In the genomic region with DNA sequence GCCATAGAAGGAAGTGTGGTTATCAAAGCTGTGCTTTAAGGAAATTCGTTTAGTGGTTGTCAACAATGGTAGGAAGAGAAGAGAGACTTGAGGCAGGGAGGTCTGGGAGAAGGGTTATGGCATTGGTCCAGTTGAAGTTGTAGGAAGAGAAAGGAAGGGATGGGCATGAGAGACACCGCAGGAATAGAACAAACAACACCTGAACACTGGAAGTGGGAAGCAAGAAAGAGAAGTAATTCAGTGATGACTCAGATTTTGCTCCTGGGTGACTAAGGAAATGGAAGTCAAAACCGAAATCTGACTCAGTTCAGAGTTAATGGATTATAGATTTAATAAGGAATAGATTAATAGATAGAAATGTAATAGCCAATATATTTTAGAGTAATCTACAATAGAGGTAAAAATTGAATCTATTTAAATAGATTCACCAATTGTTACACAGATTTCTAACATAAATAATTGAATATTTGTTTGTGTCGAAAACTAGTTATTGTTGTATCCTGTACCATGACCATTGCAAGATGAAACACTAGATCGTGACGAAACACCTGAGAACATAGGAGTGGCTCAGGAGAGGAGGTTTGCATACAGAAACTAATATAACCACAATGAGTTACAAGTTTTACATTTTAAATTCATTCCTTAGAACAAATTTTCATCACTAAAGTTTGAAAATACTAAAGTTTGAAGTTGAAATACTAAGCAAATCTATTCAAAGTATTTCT, we compare ENCODE assay signal across 27 cellular contexts. TPM values are rescaled to one million over a fixed set of nuclear protein-coding genes. Genes with fewer than 3 reads are reported as not detected.
DNase-seq lines count a peak whose midpoint lies in the region; FAIRE-seq and TF ChIP-seq lines count a peak whose summit lies in the region.
"Had no signal": no experiment of that assay in that cellular context is flagged by ENCODE, and none has a peak within 500 bp of the region (broad histone marks: within the 10 kb centered on the region; RNA-seq: fewer than 3 reads in every experiment).

No MANE protein-coding gene starts in this region.

- H4K20me1 ChIP-seq in GM23248 (ENCODE audit: insufficient read depth), result no peaks in the 10 kb centered on the region
- no peaks in the 10 kb centered on the region for H4K20me1 ChIP-seq in astrocyte (ENCODE audit: insufficient read depth, low read length)

- peak; percentile 51 for DNase-seq in GM23248
- peak; percentile 75 for DNase-seq in LoVo (ENCODE audit: low spot score)
- DNase-seq in astrocyte (ENCODE audit: low read depth), result no peak
- DNase-seq in immature natural killer cell, result no peak
- no peak for DNase-seq in GM10266 (ENCODE audit: extremely low spot score)
- no peak for DNase-seq in Caco-2
- no peak for DNase-seq in NCI-H2107 treated with DMSO at 0.1 percent for 48 hours (lab: John Stamatoyannopoulos, UW; ENCODE audit: unreplicated experiment)
- DNase-seq in hippocampal formation (lab: John Stamatoyannopoulos, UW), result no peak
- DNase-seq: activated CD4-positive, alpha-beta T cell treated with anti-CD3 and anti-CD28 coated beads, Interleukin-2, amount 10 ng/mL, durations not matched to agents 24 days and 14 days; activated T-cell treated with anti-CD3 and anti-CD28 coated beads, Interleukin-2, amount 50 U/mL, for 4 hours; adrenal gland; brain microvascular endothelial cell; effector CD8-positive, alpha-beta T cell; gastrocnemius medialis; natural killer cell; NCI-H1092 treated with DMSO at 0.1 percent for 48 hours; NCI-H2029; NCI-H226; NCI-H748 treated with DMSO at 0.1 percent for 48 hours; SHP77; stimulated activated naive CD4-positive, alpha-beta T cell treated with Interleukin-2 at 50 U/mL for 16 hours; SW 1271; T1000; testis had no signal

- H3K4me1 ChIP-seq in GM23248 (ENCODE audit: insufficient read depth), result peaks cover 15% of the 10 kb centered on the region
- H3K4me1 ChIP-seq in astrocyte (ENCODE audit: insufficient read depth, low read length), result no peaks in the 10 kb centered on the region
- H3K4me1 ChIP-seq in Caco-2, result no peaks in the 10 kb centered on the region
- H3K4me1 ChIP-seq: adrenal gland, gastrocnemius medialis, testis had no signal

- H3K4me2 ChIP-seq in GM23248 (ENCODE audit: unreplicated experiment), result no peak overlapping the region
- H3K4me2 ChIP-seq in astrocyte (ENCODE audit: low read length), result no peak overlapping the region
- H3K4me2 ChIP-seq: GM23338 had no signal

- no peak overlapping the region for H3K27ac ChIP-seq in GM23248
- no peak overlapping the region for H3K27ac ChIP-seq in astrocyte (ENCODE audit: low read depth, low read length)
- H3K27ac ChIP-seq: adrenal gland, brain microvascular endothelial cell, gastrocnemius medialis, testis had no signal

- H3K4me3 ChIP-seq in GM23248, result no peak overlapping the region
- no peak overlapping the region for H3K4me3 ChIP-seq in astrocyte (ENCODE audit: insufficient read depth, low read depth, low read length)
- H3K4me3 ChIP-seq in Caco-2 (ENCODE audit: low read depth, low read length), result no peak overlapping the region
- H3K4me3 ChIP-seq: adrenal gland, gastrocnemius medialis, GM23338, testis had no signal

- H3F3A ChIP-seq in GM23248 (ENCODE audit: insufficient read depth), result peaks cover 26% of the 10 kb centered on the region

- 71 to 82% methylated on average over 6 of the region's 6 CpGs for WGBS in GM23248 (ENCODE audit: low coverage in 1 of 2, low lambda C conversion rate in 2 of 2, missing lambda C conversion rate in 2 of 2), 2 experiments

- H3K36me3 ChIP-seq in GM23248 (ENCODE audit: low read depth) (no peaks in the 10 kb centered on the region), astrocyte (ENCODE audit: insufficient read depth, low read length) (no peaks in the 10 kb centered on the region), Caco-2 (ENCODE audit: control insufficient read depth, insufficient read depth, low read length) (no peaks in the 10 kb centered on the region)
- H3K36me3 ChIP-seq: adrenal gland, brain microvascular endothelial cell, gastrocnemius medialis had no signal

- H2AFZ ChIP-seq in GM23248, result no peak overlapping the region
- H2AFZ ChIP-seq in astrocyte (ENCODE audit: low read depth, low read length), result no peak overlapping the region
- H2AFZ ChIP-seq: GM23338 had no signal

- H3K9ac ChIP-seq in GM23248 (no peak overlapping the region), astrocyte (ENCODE audit: low read length) (no peak overlapping the region)

- H3K27ac Mint-ChIP-seq in astrocyte (ENCODE audit: unreplicated experiment) (no peak overlapping the region), immature natural killer cell (peak overlapping the region in 4 of 6 donors; percentile 4 to 24 (median 4)), Caco-2 (ENCODE audit: unreplicated experiment) (no peak overlapping the region)
- H3K27ac Mint-ChIP-seq: activated CD4-positive, alpha-beta T cell treated with anti-CD3 and anti-CD28 coated beads, Interleukin-2, amount 10 ng/mL, durations not matched to agents 24 days and 14 days; GM23338 had no signal

- intact Hi-C loops in Caco-2 (cut with micrococcal nuclease; ENCODE audit: unreplicated experiment), result no loop called here

- in situ Hi-C loops in GM23248 (cut with MboI), result no loop called here

- H3K9me3 Mint-ChIP-seq in astrocyte (ENCODE audit: unreplicated experiment) (peaks cover 6% of the 10 kb centered on the region), immature natural killer cell (peaks cover 13 to 24% (median 20%) of the 10 kb centered on the region in 6 donors), Caco-2 (ENCODE audit: unreplicated experiment) (peaks cover 14% of the 10 kb centered on the region)
- H3K9me3 Mint-ChIP-seq: GM23338 had no signal

- H3K27me3 Mint-ChIP-seq in astrocyte (ENCODE audit: low read depth, unreplicated experiment) (no peaks in the 10 kb centered on the region), immature natural killer cell (ENCODE audit: low read depth in 3 of 3) (peaks cover 0 to 3% (median 0%) of the 10 kb centered on the region in 3 donors), Caco-2 (ENCODE audit: insufficient read depth, unreplicated experiment) (no peaks in the 10 kb centered on the region)

- no peaks in the 10 kb centered on the region for H3K79me2 ChIP-seq in GM23248 (ENCODE audit: insufficient read depth)
- H3K79me2 ChIP-seq in astrocyte (ENCODE audit: insufficient read depth, low read length), result no peaks in the 10 kb centered on the region

- H3K36me3 Mint-ChIP-seq in astrocyte (ENCODE audit: low read depth, unreplicated experiment) (peaks cover 4% of the 10 kb centered on the region), immature natural killer cell (peaks cover 21 to 29% (median 23%) of the 10 kb centered on the region in 3 donors), Caco-2 (ENCODE audit: insufficient read depth, unreplicated experiment) (no peaks in the 10 kb centered on the region)

- no peak overlapping the region for H3K4me3 Mint-ChIP-seq in astrocyte (ENCODE audit: unreplicated experiment)
- H3K4me3 Mint-ChIP-seq in immature natural killer cell, result no peak overlapping the region
- H3K4me3 Mint-ChIP-seq in Caco-2 (ENCODE audit: unreplicated experiment), result no peak overlapping the region
- H3K4me3 Mint-ChIP-seq: activated CD4-positive, alpha-beta T cell treated with anti-CD3 and anti-CD28 coated beads, Interleukin-2, amount 10 ng/mL, durations not matched to agents 24 days and 14 days; activated T-cell treated with anti-CD3 and anti-CD28 coated beads, Interleukin-2, amount 50 U/mL, for 4 hours; GM23338; natural killer cell had no signal

- no peaks in the 10 kb centered on the region for H3K27me3 ChIP-seq in GM23248 (replicated peaks; ENCODE audit: insufficient read depth)
- H3K27me3 ChIP-seq in astrocyte (ENCODE audit: insufficient read depth, low read length), result no peaks in the 10 kb centered on the region
- H3K27me3 ChIP-seq in Caco-2 (replicated peaks; ENCODE audit: control insufficient read depth, insufficient read depth, low read length), result no peaks in the 10 kb centered on the region
- H3K27me3 ChIP-seq: adrenal gland, brain microvascular endothelial cell, gastrocnemius medialis, testis had no signal

- TF ChIP-seq CTCF in astrocyte (IDR thresholded peaks at IDR 0.05; ENCODE audit: insufficient read depth, low read depth, low read length), result no peak
- TF ChIP-seq CTCF in GM10266 (IDR thresholded peaks at IDR 0.05; ENCODE audit: control insufficient read depth, insufficient read depth, low read depth, missing control alignments), result no peak
- no peak for TF ChIP-seq CTCF in Caco-2 (IDR thresholded peaks at IDR 0.05; ENCODE audit: insufficient read depth in 1 of 2, low read depth in 1 of 2, low read length in 1 of 2, severe bottlenecking in 1 of 2, unreplicated experiment in 1 of 2)

- CTCF ChIA-PET in Caco-2 (lab: Charles Lee), result no interaction called here

- FAIRE-seq in astrocyte (lab: Jason Lieb, UNC), result peak; percentile 17
- FAIRE-seq: colon, islet of Langerhans had no signal

- H3K9me3 ChIP-seq in GM23248 (ENCODE audit: low read depth) (no peaks in the 10 kb centered on the region), astrocyte (ENCODE audit: insufficient read depth, low read depth, low read length) (no peaks in the 10 kb centered on the region), Caco-2 (no peaks in the 10 kb centered on the region; the same call in 1 of the 2 replicates)
- H3K9me3 ChIP-seq: gastrocnemius medialis, testis had no signal

- no peaks in the 10 kb centered on the region for H3K9me2 ChIP-seq in GM23248 (ENCODE audit: insufficient read depth)

- POLR2A ChIA-PET in Caco-2 (lab: Charles Lee), result no interaction called here

- H3K4me1 Mint-ChIP-seq in astrocyte (ENCODE audit: low read depth, unreplicated experiment) (no peaks in the 10 kb centered on the region), immature natural killer cell (peaks cover 21 to 43% of the 10 kb centered on the region in 2 donors), Caco-2 (ENCODE audit: low read depth, unreplicated experiment) (no peaks in the 10 kb centered on the region)
- H3K4me1 Mint-ChIP-seq: GM23338 had no signal

- no TSS peak for BruUV-seq in Caco-2 (replicated peaks; lab: Mats Ljungman, UMichigan)

RNA-seq across cellular contexts. Expression of gene THBS1, which starts 36.0 kb away (rescaled TPM):
- 7,697 and 8,549 TPM in 2 replicates for total RNA-seq in GM23248 (2014; rRNA removed; shearing (Covaris generic))
- 2,858 and 2,877 TPM in 2 replicates for polyA plus RNA-seq in GM23248 (2016; fragmentation: Nextera tagmentation; extraction: Ambion mirVana)
- total RNA-seq in astrocyte, result 720 and 820 TPM in 2 replicates
- 10 to 100 TPM in 1 of 3 donors, 1 to 10 TPM in 2; 2.2 to 11.4 (median 9.2) TPM for polyA plus RNA-seq in immature natural killer cell
- 288 and 342 TPM in 2 replicates for total RNA-seq in Caco-2 (2022)

Comparison
In these comparisons a context has a peak if more than half of its experiments do, and no peak if none do; other contexts are left out.
1. DNase-seq: peak in GM23248 (single experiment) and LoVo (single experiment); none in astrocyte (single experiment), immature natural killer cell (0 of 3), GM10266 (single experiment), Caco-2 (0 of 2), NCI-H2107 treated with DMSO at 0.1 percent for 48 hours (single experiment) and hippocampal formation (0 of 2).
2. H3K27ac Mint-ChIP-seq: peak in immature natural killer cell (4 of 6); none in astrocyte (single experiment) and Caco-2 (single experiment).